In the genomic region with DNA sequence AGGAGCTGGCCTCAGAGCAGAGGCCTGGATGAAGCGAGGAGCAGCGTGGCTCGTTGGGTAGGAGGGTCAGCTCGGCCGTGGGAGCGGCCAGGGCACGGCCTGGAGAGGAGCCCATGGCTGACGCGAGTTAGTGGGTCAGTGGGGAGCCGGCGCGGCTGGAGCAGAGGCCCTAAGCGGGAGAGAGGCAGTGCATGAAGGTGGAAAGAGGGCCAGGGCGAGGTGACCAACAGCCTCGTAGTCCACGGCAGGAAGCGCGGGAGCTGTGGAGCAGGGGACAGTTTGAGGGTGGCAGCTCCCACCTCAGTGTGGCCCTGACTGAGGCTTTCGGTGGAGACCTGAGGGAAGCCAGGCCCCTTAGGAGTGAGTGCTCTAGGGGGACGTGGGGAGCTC, we compare ENCODE assay signal across 1 cellular context.
TF ChIP-seq lines count a peak whose summit lies in the region.

No MANE protein-coding gene starts in this region.

TF ChIP-seq in IMR-90, 13 proteins besides CTCF, POLR2A, EP300 and RAD21:
- TF ChIP-seq FOS (IDR thresholded peaks at IDR 0.05; ENCODE audit: low read depth, low read length): no peak
- no peak for TF ChIP-seq RFX5 (IDR thresholded peaks at IDR 0.05; ENCODE audit: low read depth, low read length)
- no peak for TF ChIP-seq SMC3 (IDR thresholded peaks at IDR 0.05; ENCODE audit: low read depth, low read length)
- TF ChIP-seq, protein P1, sequence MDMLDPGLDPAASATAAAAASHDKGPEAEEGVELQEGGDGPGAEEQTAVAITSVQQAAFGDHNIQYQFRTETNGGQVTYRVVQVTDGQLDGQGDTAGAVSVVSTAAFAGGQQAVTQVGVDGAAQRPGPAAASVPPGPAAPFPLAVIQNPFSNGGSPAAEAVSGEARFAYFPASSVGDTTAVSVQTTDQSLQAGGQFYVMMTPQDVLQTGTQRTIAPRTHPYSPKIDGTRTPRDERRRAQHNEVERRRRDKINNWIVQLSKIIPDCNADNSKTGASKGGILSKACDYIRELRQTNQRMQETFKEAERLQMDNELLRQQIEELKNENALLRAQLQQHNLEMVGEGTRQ (IDR thresholded peaks at IDR 0.05; ENCODE audit: low read depth, low read length): no peak
- no peak for TF ChIP-seq NFE2L2 (IDR thresholded peaks at IDR 0.05; ENCODE audit: low read depth, low read length)
- TF ChIP-seq MAZ (IDR thresholded peaks at IDR 0.05; ENCODE audit: borderline replicate concordance, low read depth, low read length): no peak
- TF ChIP-seq BHLHE40 (IDR thresholded peaks at IDR 0.05; ENCODE audit: low read depth, low read length): no peak
- TF ChIP-seq MAFK (IDR thresholded peaks at IDR 0.05; ENCODE audit: low read depth, low read length): no peak
- TF ChIP-seq CHD1 (IDR thresholded peaks at IDR 0.05; ENCODE audit: low read depth, low read length): no peak
- no peak for TF ChIP-seq MXI1 (IDR thresholded peaks at IDR 0.05; ENCODE audit: borderline replicate concordance, low read depth, low read length)
- TF ChIP-seq RCOR1 (IDR thresholded peaks at IDR 0.05; ENCODE audit: insufficient replicate concordance, low read length): no peak
- TF ChIP-seq, protein P2, sequence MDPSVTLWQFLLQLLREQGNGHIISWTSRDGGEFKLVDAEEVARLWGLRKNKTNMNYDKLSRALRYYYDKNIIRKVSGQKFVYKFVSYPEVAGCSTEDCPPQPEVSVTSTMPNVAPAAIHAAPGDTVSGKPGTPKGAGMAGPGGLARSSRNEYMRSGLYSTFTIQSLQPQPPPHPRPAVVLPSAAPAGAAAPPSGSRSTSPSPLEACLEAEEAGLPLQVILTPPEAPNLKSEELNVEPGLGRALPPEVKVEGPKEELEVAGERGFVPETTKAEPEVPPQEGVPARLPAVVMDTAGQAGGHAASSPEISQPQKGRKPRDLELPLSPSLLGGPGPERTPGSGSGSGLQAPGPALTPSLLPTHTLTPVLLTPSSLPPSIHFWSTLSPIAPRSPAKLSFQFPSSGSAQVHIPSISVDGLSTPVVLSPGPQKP (IDR thresholded peaks at IDR 0.05; ENCODE audit: borderline replicate concordance, low read depth, low read length): no peak
- no peak for TF ChIP-seq CEBPB (IDR thresholded peaks at IDR 0.05; ENCODE audit: low read depth, low read length)
